Comparison of ENCODE assay signal across 8 cellular contexts in genomic region chr6:7910654-7911344, GRCh38. TPM values are rescaled to one million over a fixed set of nuclear protein-coding genes. Genes with fewer than 3 reads are reported as not detected.
DNase-seq lines count a peak whose midpoint lies in the region; ATAC-seq and TF ChIP-seq lines count a peak whose summit lies in the region.

Gene TXNDC5, minus strand, starts transcription at chr6:7910788. Its CDS starts 12 bp downstream, at chr6:7910776.

- peak within 1 kb of the TSS; percentile 90 for H3K9ac ChIP-seq in IMR-90 (ENCODE audit: low read depth, low read length)
- H3K9ac ChIP-seq in subcutaneous abdominal adipose tissue (ENCODE audit: low read length in 5 of 5) = peak within 1 kb of the TSS; percentile 66 to 88 (median 78)

- H2AFZ ChIP-seq in IMR-90 (replicated peaks; ENCODE audit: low read length, poor library complexity) = peak within 1 kb of the TSS; percentile 96
- H2AFZ ChIP-seq in neuron (ENCODE audit: low read depth, low read length) = peak within 1 kb of the TSS; percentile 95

- no peak for TF ChIP-seq CTCF in IMR-90 (conservative IDR thresholded peaks at IDR 0.05; ENCODE audit: low read depth, low read length)

- DNase-seq in DMS 273 (lab: John Stamatoyannopoulos, UW; ENCODE audit: unreplicated experiment) = peak; percentile 91
- peak; percentile 62 for DNase-seq in IMR-90
- peak; percentile 8 for DNase-seq in SHP77 treated with DMSO at 0.1 percent for 48 hours (lab: John Stamatoyannopoulos, UW)
- peak; percentile 16 to 71 (median 30) for DNase-seq in activated naive CD4-positive, alpha-beta T cell (lab: John Stamatoyannopoulos, UW)
- peak; percentile 38 for DNase-seq in foreskin melanocyte

- WGBS in IMR-90 (ENCODE audit: extremely low coverage in 2 of 2, insufficient read length in 1 of 2), 2 experiments = 5% methylated on average over 28 of the region's 75 CpGs; no CpG with 5 or more reads in 1 of the 2 experiments

- peak within 1 kb of the TSS; percentile 84 for H2AK9ac ChIP-seq in IMR-90 (replicated peaks; ENCODE audit: low read depth, low read length, poor library complexity)

- H4K91ac ChIP-seq in IMR-90 (ENCODE audit: insufficient read depth, low read depth, low read length) = peak within 1 kb of the TSS; percentile 57

- H3K4me1 ChIP-seq in IMR-90 (ENCODE audit: control insufficient read depth, insufficient read depth, low read length) (peaks cover 6% of the 10 kb centered on the region; the same call in 1 of the 2 replicates), neuron (ENCODE audit: insufficient read depth, low read length) (peaks cover 8% of the 10 kb centered on the region), subcutaneous abdominal adipose tissue (ENCODE audit: control insufficient read depth in 5 of 5, insufficient read depth in 5 of 5, low read length in 5 of 5) (peaks cover 11 to 40% (median 26%) of the 10 kb centered on the region in 5 donors)

- peak; percentile 69 for ATAC-seq in GM21528 (IDR thresholded peaks at IDR 0.05; ENCODE audit: low FRiP score, unreplicated experiment)
- peak; percentile 94 for ATAC-seq in IMR-90 (ENCODE audit: low read depth)

- peaks cover 4 to 27% of the 10 kb centered on the region in 2 experiments for H3K79me1 ChIP-seq in IMR-90 (ENCODE audit: low read depth in 1 of 2, low read length in 2 of 2)

- H2BK20ac ChIP-seq in IMR-90 (ENCODE audit: low read depth, low read length) = no peak within 1 kb of the TSS; the same call in 1 of the 2 replicates

- H3K27ac ChIP-seq in IMR-90 (ENCODE audit: insufficient read depth, low read length) = peak within 1 kb of the TSS; percentile 81
- peak within 1 kb of the TSS; percentile 79 for H3K27ac ChIP-seq in subcutaneous abdominal adipose tissue (ENCODE audit: low read depth, low read length)

- peaks cover 7% of the 10 kb centered on the region for H3K9me1 ChIP-seq in IMR-90 (ENCODE audit: insufficient read depth, low read length)

- POLR2A ChIA-PET in IMR-90 (lab: Charles Lee; ENCODE audit: unreplicated experiment) = no interaction called here

- peak within 1 kb of the TSS; percentile 89 for H2BK120ac ChIP-seq in IMR-90 (ENCODE audit: low read depth, low read length)

- H3K4ac ChIP-seq in IMR-90 (ENCODE audit: low read depth, low read length) = peak within 1 kb of the TSS; percentile 92

- peak within 1 kb of the TSS; percentile 84 for H4K5ac ChIP-seq in IMR-90 (ENCODE audit: low read depth, low read length)

- H3K23ac ChIP-seq in IMR-90 (ENCODE audit: low read depth, low read length) = peak within 1 kb of the TSS; percentile 85

- H3K4me2 ChIP-seq in IMR-90 (ENCODE audit: low read depth, low read length) = peak within 1 kb of the TSS; percentile 93

- peak within 1 kb of the TSS; percentile 41 for H2BK5ac ChIP-seq in IMR-90 (ENCODE audit: low read depth, low read length, poor library complexity, severe bottlenecking)

- peaks cover 30% of the 10 kb centered on the region for H4K20me1 ChIP-seq in IMR-90 (ENCODE audit: insufficient read depth, low read length)

- H3K18ac ChIP-seq in IMR-90 (ENCODE audit: low read depth, low read length) = peak within 1 kb of the TSS; percentile 58; the same call in 1 of the 2 replicates

- in situ Hi-C loops in IMR-90 (cut with MboI; ENCODE audit: low sequenced_read_pairs) = no loop called here

- H3K56ac ChIP-seq in IMR-90 (ENCODE audit: extremely low read depth, insufficient read depth, low read length) = peak within 1 kb of the TSS; percentile 56

- H2BK15ac ChIP-seq in IMR-90 (ENCODE audit: low read depth, low read length) = 0 out of 3 replicates have a peak within 1 kb of the TSS, but pooled peaks have one; percentile 19

- H4K8ac ChIP-seq in IMR-90 (ENCODE audit: low read depth in 2 of 2, low read length in 2 of 2) = peak within 1 kb of the TSS; percentile 84 to 92

- intact Hi-C loops in IMR-90 (cut with micrococcal nuclease) = loop anchor here (1.0 to 5.0 kb wide), 3 partner anchors 67 to 148 kb away; no protein-coding TSS in a partner anchor

- TF ChIP-seq POLR2A in IMR-90 (IDR thresholded peaks at IDR 0.05; ENCODE audit: low read depth, low read length) = no peak

- H3K14ac ChIP-seq in IMR-90 (replicated peaks; ENCODE audit: low read depth, low read length) = peak within 1 kb of the TSS; percentile 97

- no TSS peak for BruUV-seq in IMR-90 (replicated peaks; lab: Mats Ljungman, UMichigan)

- H3K4me3 ChIP-seq in IMR-90 (ENCODE audit: insufficient read depth, low read depth, low read length) (peak within 1 kb of the TSS; percentile 96), neuron (ENCODE audit: low read length) (peak within 1 kb of the TSS; percentile 65), subcutaneous abdominal adipose tissue (ENCODE audit: low read depth in 1 of 5, low read length in 5 of 5) (peak within 1 kb of the TSS; percentile 72 to 85 (median 75))

- TF ChIP-seq RAD21 in IMR-90 (IDR thresholded peaks at IDR 0.05; ENCODE audit: low read length) = no peak

- peaks cover 29% of the 10 kb centered on the region for H3K27me3 ChIP-seq in IMR-90 (ENCODE audit: control insufficient read depth, insufficient read depth, low read length)
- peaks cover 25% of the 10 kb centered on the region for H3K27me3 ChIP-seq in neuron (ENCODE audit: insufficient read depth, low read length)
- H3K27me3 ChIP-seq in subcutaneous abdominal adipose tissue (ENCODE audit: control insufficient read depth in 5 of 5, insufficient read depth in 4 of 5, low read length in 5 of 5) = peaks cover 0 to 2% (median 0%) of the 10 kb centered on the region in 5 donors

- H3K36me3 ChIP-seq in IMR-90 (ENCODE audit: control insufficient read depth, insufficient read depth, low read length) (peaks cover 6% of the 10 kb centered on the region), neuron (ENCODE audit: insufficient read depth, low read length) (no peaks in the 10 kb centered on the region), subcutaneous abdominal adipose tissue (ENCODE audit: control insufficient read depth in 5 of 5, insufficient read depth in 5 of 5, low read length in 5 of 5) (no peaks in the 10 kb centered on the region)

- dilution Hi-C loops in IMR-90 (cut with HindIII; ENCODE audit: low sequenced_read_pairs, unreplicated experiment) = no loop called here

- H3K9me3 ChIP-seq in IMR-90 (ENCODE audit: control insufficient read depth, insufficient read depth, low read length) = no peaks in the 10 kb centered on the region
- no peaks in the 10 kb centered on the region for H3K9me3 ChIP-seq in neuron (ENCODE audit: low read length)
- no peaks in the 10 kb centered on the region for H3K9me3 ChIP-seq in subcutaneous abdominal adipose tissue (ENCODE audit: control insufficient read depth in 5 of 5, low read length in 5 of 5)

- H2AK5ac ChIP-seq in IMR-90 (ENCODE audit: low read depth, low read length) = peak within 1 kb of the TSS; percentile 54

- CTCF ChIA-PET in IMR-90 (lab: Yijun Ruan, JAX) = no interaction called here

TF ChIP-seq in IMR-90, 13 proteins besides CTCF, POLR2A, EP300 and RAD21:
- peak; percentile 57; the same call in 1 of the 2 replicates for TF ChIP-seq MAZ (IDR thresholded peaks at IDR 0.05; ENCODE audit: borderline replicate concordance, low read depth, low read length)
- no peak for TF ChIP-seq FOS (IDR thresholded peaks at IDR 0.05; ENCODE audit: low read depth, low read length)

RNA-seq across cellular contexts. Expression of gene TXNDC5, which starts in this region (rescaled TPM):
- 418 and 439 TPM in 2 replicates for total RNA-seq in IMR-90 (2012; rRNA removed)
- 239 and 274 TPM in 2 replicates for polyA plus RNA-seq in IMR-90 (2012; rRNA removed)
- polyA plus RNA-seq in IMR-90 (2012; cell fraction: cytosol; rRNA removed) = 135 and 212 TPM in 2 replicates
- polyA plus RNA-seq in IMR-90 (2012; cell fraction: nucleus; rRNA removed; ENCODE audit: low replicate concordance) = 55.8 and 136 TPM in 2 replicates

Comparison
In these comparisons a context has a peak if more than half of its experiments do, and no peak if none do; other contexts are left out.
1. Peak in every context shown above with its lines: DNase-seq, ATAC-seq, H3K4me3 ChIP-seq and H3K27ac ChIP-seq.
2. DNase-seq: peak in every context shown above with its lines; median percentile 91 in DMS 273; 62 in IMR-90; 38 in foreskin melanocyte; 30 in activated naive CD4-positive, alpha-beta T cell; 8 in SHP77 treated with DMSO at 0.1 percent for 48 hours.